12 cellular contexts compared by ENCODE assay signal in the genomic region with DNA sequence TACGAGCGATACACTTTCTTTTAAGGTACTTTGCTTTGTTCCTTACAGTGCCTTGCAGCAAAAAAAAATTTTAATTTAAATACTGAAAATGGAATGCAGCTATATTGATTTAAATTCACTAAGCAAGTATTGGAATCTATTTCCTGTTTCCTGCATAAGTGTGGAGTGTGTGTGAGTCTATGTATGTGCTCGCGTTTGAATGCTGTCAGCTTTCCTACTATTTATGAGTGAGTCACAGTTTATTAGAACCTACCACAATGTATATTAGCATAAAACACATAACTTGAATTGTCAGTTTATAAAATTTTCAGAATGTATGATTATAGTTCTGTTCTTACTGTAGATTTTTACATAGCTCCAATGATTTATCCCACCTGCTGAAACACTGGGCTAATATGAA.
"Had no signal": no experiment of that assay in that cellular context is flagged by ENCODE, and none has a peak within 500 bp of the region (broad histone marks: within the 10 kb centered on the region; RNA-seq: fewer than 3 reads in every experiment).

No MANE protein-coding gene starts in this region.

- H3K4me3 Mint-ChIP-seq: activated T-helper 1 cell treated with anti-CD3 and anti-CD28 coated beads, Interleukin-12 subunit alpha, Interleukin-12 subunit beta, Interleukin-2, Interleukin-4 antibody, amounts not matched to agents 30 ng/mL and 10 ng/mL and 1 ng/mL, durations not matched to agents 14 hours and 24 hours and 36 hours; natural killer cell; stimulated activated naive B cell treated with anti-CD40 and anti-IgM and Interleukin-4, amounts not matched to agents 10 μg/mL and 1 μg/mL and 100 μg/mL, for 72 hours; WTC11 had no signal

- H3K4me1 Mint-ChIP-seq: natural killer cell; stimulated activated naive B cell treated with anti-CD40 and anti-IgM and Interleukin-4, amounts not matched to agents 10 μg/mL and 1 μg/mL and 100 μg/mL, for 72 hours had no signal

- H3K4me1 ChIP-seq: lower lobe of right lung, sigmoid colon had no signal

- H3K27me3 Mint-ChIP-seq: stimulated activated naive B cell treated with anti-CD40 and anti-IgM and Interleukin-4, amounts not matched to agents 10 μg/mL and 1 μg/mL and 100 μg/mL, for 72 hours had no signal

- H3K27ac ChIP-seq: lower lobe of right lung, sigmoid colon had no signal

- H3K27me3 ChIP-seq: sigmoid colon, tibial nerve had no signal

- DNase-seq: activated CD4-positive, alpha-beta T cell treated with anti-CD3 and anti-CD28 coated beads for 48 hours; activated naive CD4-positive, alpha-beta T cell; aorta; hypothalamus; lower lobe of right lung; natural killer cell; sigmoid colon; stimulated activated CD4-positive, alpha-beta T cell treated with anti-CD3 and anti-CD28 coated beads, Interleukin-2, amount 100 ng/mL, for 24 hours; stimulated activated naive B cell treated with anti-CD40 and anti-IgM and Interleukin-4, amounts not matched to agents 10 μg/mL and 1 μg/mL and 100 μg/mL, for 72 hours had no signal

- H3K27ac Mint-ChIP-seq: activated T-helper 1 cell treated with anti-CD3 and anti-CD28 coated beads, Interleukin-12 subunit alpha, Interleukin-12 subunit beta, Interleukin-2, Interleukin-4 antibody, amounts not matched to agents 30 ng/mL and 10 ng/mL and 1 ng/mL, durations not matched to agents 14 hours and 24 hours and 36 hours; natural killer cell; stimulated activated naive B cell treated with anti-CD40 and anti-IgM and Interleukin-4, amounts not matched to agents 10 μg/mL and 1 μg/mL and 100 μg/mL, for 72 hours; WTC11 had no signal

- H3K9me3 Mint-ChIP-seq: activated T-helper 1 cell treated with anti-CD3 and anti-CD28 coated beads, Interleukin-12 subunit alpha, Interleukin-12 subunit beta, Interleukin-2, Interleukin-4 antibody, amounts not matched to agents 30 ng/mL and 10 ng/mL and 1 ng/mL, durations not matched to agents 14 hours and 24 hours and 36 hours; WTC11 had no signal

- H3K36me3 Mint-ChIP-seq: natural killer cell; stimulated activated naive B cell treated with anti-CD40 and anti-IgM and Interleukin-4, amounts not matched to agents 10 μg/mL and 1 μg/mL and 100 μg/mL, for 72 hours; WTC11 had no signal

- H3K4me3 ChIP-seq: lower lobe of right lung, sigmoid colon, tibial nerve had no signal

- H3K9me3 ChIP-seq: lower lobe of right lung, sigmoid colon, tibial nerve had no signal

- ATAC-seq: lower lobe of right lung; natural killer cell; stimulated activated naive B cell treated with anti-CD40 and anti-IgM and Interleukin-4, amounts not matched to agents 10 μg/mL and 1 μg/mL and 100 μg/mL, for 72 hours; WTC11 had no signal

- H3K36me3 ChIP-seq: lower lobe of right lung, sigmoid colon, tibial nerve had no signal
